Comparison of ENCODE assay signal across 29 cellular contexts in the genomic region with DNA sequence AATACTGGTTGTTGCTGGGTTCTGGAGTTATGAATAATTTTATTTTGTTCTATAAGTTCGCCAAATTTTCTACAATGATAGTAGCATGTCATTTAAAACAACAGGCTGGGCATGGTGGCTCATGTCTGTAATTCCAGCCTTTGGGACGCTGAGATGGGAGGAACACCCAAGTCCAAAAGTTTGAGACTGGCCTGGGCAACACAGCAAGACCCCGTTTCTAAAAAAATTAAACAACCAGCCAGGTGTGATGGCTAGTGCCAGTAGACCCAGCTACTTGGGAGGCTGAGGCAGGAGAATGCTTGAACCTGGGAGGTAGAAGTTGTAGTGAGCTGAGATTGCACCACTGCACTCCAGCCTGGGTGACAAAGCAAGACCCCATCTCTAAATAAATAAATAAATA.
"Had no signal": no experiment of that assay in that cellular context is flagged by ENCODE, and none has a peak within 500 bp of the region (broad histone marks: within the 10 kb centered on the region; RNA-seq: fewer than 3 reads in every experiment).

No MANE protein-coding gene starts in this region.

- H3K4me3 Mint-ChIP-seq: stimulated activated effector memory CD8-positive, alpha-beta T cell treated with anti-CD3 and anti-CD28 coated beads, Interleukin-12 subunit alpha, Interleukin-12 subunit beta, amount 100 ng/mL, for 72 hours; stimulated activated memory B cell treated with anti-CD40 and anti-IgM and Interleukin-4, amounts not matched to agents 10 μg/mL and 1 μg/mL and 100 μg/mL, for 72 hours; stimulated activated naive B cell treated with anti-CD40 and anti-IgM and Interleukin-4, amounts not matched to agents 10 μg/mL and 1 μg/mL and 100 μg/mL, for 72 hours; stimulated activated naive CD8-positive, alpha-beta T cell treated with anti-CD3 and anti-CD28 coated beads, Interleukin-15, amount 100 ng/mL, for 72 hours; stimulated activated naive CD8-positive, alpha-beta T cell treated with anti-CD3 and anti-CD28 coated beads, Interleukin-15, Interleukin-2, amounts not matched to agents 100 ng/mL and 50 ng/mL, for 24 hours; type B pancreatic cell had no signal

- H3K4me1 ChIP-seq: suprapubic skin, testis, thyroid gland, tibial nerve, transverse colon, upper lobe of right lung, uterus, vagina had no signal

- H3K36me3 ChIP-seq: thoracic aorta, thyroid gland, tibial artery, tibial nerve, upper lobe of left lung, upper lobe of right lung, uterus had no signal

- H3K27ac ChIP-seq: stomach, suprapubic skin, testis, thoracic aorta, thyroid gland, tibial artery, tibial nerve, transverse colon, upper lobe of left lung, upper lobe of right lung, uterus, vagina had no signal

- H3K4me1 Mint-ChIP-seq: stimulated activated effector memory CD8-positive, alpha-beta T cell treated with anti-CD3 and anti-CD28 coated beads, Interleukin-12 subunit alpha, Interleukin-12 subunit beta, amount 100 ng/mL, for 72 hours; stimulated activated memory B cell treated with anti-CD40 and anti-IgM and Interleukin-4, amounts not matched to agents 10 μg/mL and 1 μg/mL and 100 μg/mL, for 72 hours; stimulated activated naive B cell treated with anti-CD40 and anti-IgM and Interleukin-4, amounts not matched to agents 10 μg/mL and 1 μg/mL and 100 μg/mL, for 72 hours; stimulated activated naive CD8-positive, alpha-beta T cell treated with anti-CD3 and anti-CD28 coated beads, Interleukin-15, amount 100 ng/mL, for 72 hours had no signal

- ATAC-seq: stimulated activated effector memory CD8-positive, alpha-beta T cell treated with anti-CD3 and anti-CD28 coated beads, Interleukin-12 subunit alpha, Interleukin-12 subunit beta, amount 100 ng/mL, for 72 hours; stimulated activated memory B cell treated with anti-CD40 and anti-IgM and Interleukin-4, amounts not matched to agents 10 μg/mL and 1 μg/mL and 100 μg/mL, for 72 hours; stimulated activated naive B cell treated with anti-CD40 and anti-IgM and Interleukin-4, amounts not matched to agents 10 μg/mL and 1 μg/mL and 100 μg/mL, for 72 hours; stimulated activated naive CD8-positive, alpha-beta T cell treated with anti-CD3 and anti-CD28 coated beads, Interleukin-15, amount 100 ng/mL, for 72 hours; stimulated activated naive CD8-positive, alpha-beta T cell treated with anti-CD3 and anti-CD28 coated beads, Interleukin-15, Interleukin-2, amounts not matched to agents 100 U/mL and 50 U/mL, for 24 hours; upper lobe of right lung had no signal

- H3K4me3 ChIP-seq: stomach, suprapubic skin, testis, thoracic aorta, thyroid gland, tibial artery, tibial nerve, transverse colon, upper lobe of left lung, upper lobe of right lung, uterus, vagina had no signal

- H3K9me3 ChIP-seq: stomach, suprapubic skin, testis, thoracic aorta, thyroid gland, tibial artery, tibial nerve, transverse colon, upper lobe of left lung, upper lobe of right lung, uterus, vagina had no signal

- H3K9me3 Mint-ChIP-seq: stimulated activated effector memory CD8-positive, alpha-beta T cell treated with anti-CD3 and anti-CD28 coated beads, Interleukin-12 subunit alpha, Interleukin-12 subunit beta, amount 100 ng/mL, for 72 hours; stimulated activated naive CD8-positive, alpha-beta T cell treated with anti-CD3 and anti-CD28 coated beads, Interleukin-15, amount 100 ng/mL, for 72 hours; stimulated activated naive CD8-positive, alpha-beta T cell treated with anti-CD3 and anti-CD28 coated beads, Interleukin-15, Interleukin-2, amounts not matched to agents 100 ng/mL and 50 ng/mL, for 24 hours; type B pancreatic cell had no signal

- DNase-seq: stimulated activated CD4-positive, alpha-beta T cell treated with anti-CD3 and anti-CD28 coated beads, Interleukin-2, amount 100 ng/mL, for 48 hours; stimulated activated CD4-positive, alpha-beta T cell treated with anti-CD3 and anti-CD28 coated beads, Interleukin-4, amount 100 ng/mL, for 1 hour; stimulated activated CD4-positive, alpha-beta T cell treated with anti-CD3 and anti-CD28 coated beads, Interleukin-4, amount 100 ng/mL, for 24 hours; stimulated activated CD4-positive, alpha-beta T cell treated with anti-CD3 and anti-CD28 coated beads, Interleukin-4, amount 100 ng/mL, for 4 hours; stimulated activated CD8-positive, alpha-beta memory T cell treated with anti-CD3 and anti-CD28 coated beads, Interleukin-4, amount 100 ng/mL, for 48 hours; stimulated activated naive B cell treated with anti-CD40 and anti-IgM and Interleukin-4, amounts not matched to agents 10 μg/mL and 1 μg/mL and 100 μg/mL, for 72 hours; stimulated activated naive CD4-positive, alpha-beta T cell; stimulated activated naive CD4-positive, alpha-beta T cell treated with Interleukin-2 at 50 U/mL for 16 hours; stimulated activated naive CD8-positive, alpha-beta T cell treated with anti-CD3 and anti-CD28 coated beads, Interleukin-15, amount 100 ng/mL, for 72 hours; stimulated activated naive CD8-positive, alpha-beta T cell treated with anti-CD3 and anti-CD28 coated beads, Interleukin-15, Interleukin-2, amounts not matched to agents 100 U/mL and 50 U/mL, for 24 hours; stomach; substantia nigra; testis; thyroid gland; tibial artery; transverse colon; trophoblast cell; upper lobe of left lung; upper lobe of right lung; uterus had no signal

- FAIRE-seq: urothelium cell line had no signal

- H3K27me3 ChIP-seq: stomach, suprapubic skin, testis, thyroid gland, tibial artery, tibial nerve, transverse colon, upper lobe of left lung, upper lobe of right lung, uterus, vagina had no signal

- H3K36me3 Mint-ChIP-seq: stimulated activated effector memory CD8-positive, alpha-beta T cell treated with anti-CD3 and anti-CD28 coated beads, Interleukin-12 subunit alpha, Interleukin-12 subunit beta, amount 100 ng/mL, for 72 hours; stimulated activated memory B cell treated with anti-CD40 and anti-IgM and Interleukin-4, amounts not matched to agents 10 μg/mL and 1 μg/mL and 100 μg/mL, for 72 hours; stimulated activated naive B cell treated with anti-CD40 and anti-IgM and Interleukin-4, amounts not matched to agents 10 μg/mL and 1 μg/mL and 100 μg/mL, for 72 hours had no signal

- H3K27me3 Mint-ChIP-seq: stimulated activated memory B cell treated with anti-CD40 and anti-IgM and Interleukin-4, amounts not matched to agents 10 μg/mL and 1 μg/mL and 100 μg/mL, for 72 hours; stimulated activated naive B cell treated with anti-CD40 and anti-IgM and Interleukin-4, amounts not matched to agents 10 μg/mL and 1 μg/mL and 100 μg/mL, for 72 hours; stimulated activated naive CD8-positive, alpha-beta T cell treated with anti-CD3 and anti-CD28 coated beads, Interleukin-15, amount 100 ng/mL, for 72 hours; stimulated activated naive CD8-positive, alpha-beta T cell treated with anti-CD3 and anti-CD28 coated beads, Interleukin-15, Interleukin-2, amounts not matched to agents 100 ng/mL and 50 ng/mL, for 24 hours; type B pancreatic cell had no signal

- H3K27ac Mint-ChIP-seq: stimulated activated effector memory CD8-positive, alpha-beta T cell treated with anti-CD3 and anti-CD28 coated beads, Interleukin-12 subunit alpha, Interleukin-12 subunit beta, amount 100 ng/mL, for 72 hours; stimulated activated memory B cell treated with anti-CD40 and anti-IgM and Interleukin-4, amounts not matched to agents 10 μg/mL and 1 μg/mL and 100 μg/mL, for 72 hours; stimulated activated naive B cell treated with anti-CD40 and anti-IgM and Interleukin-4, amounts not matched to agents 10 μg/mL and 1 μg/mL and 100 μg/mL, for 72 hours; stimulated activated naive CD8-positive, alpha-beta T cell treated with anti-CD3 and anti-CD28 coated beads, Interleukin-15, amount 100 ng/mL, for 72 hours; stimulated activated naive CD8-positive, alpha-beta T cell treated with anti-CD3 and anti-CD28 coated beads, Interleukin-15, Interleukin-2, amounts not matched to agents 100 ng/mL and 50 ng/mL, for 24 hours; type B pancreatic cell had no signal
